7 cellular contexts compared by ENCODE assay signal in the genomic region with DNA sequence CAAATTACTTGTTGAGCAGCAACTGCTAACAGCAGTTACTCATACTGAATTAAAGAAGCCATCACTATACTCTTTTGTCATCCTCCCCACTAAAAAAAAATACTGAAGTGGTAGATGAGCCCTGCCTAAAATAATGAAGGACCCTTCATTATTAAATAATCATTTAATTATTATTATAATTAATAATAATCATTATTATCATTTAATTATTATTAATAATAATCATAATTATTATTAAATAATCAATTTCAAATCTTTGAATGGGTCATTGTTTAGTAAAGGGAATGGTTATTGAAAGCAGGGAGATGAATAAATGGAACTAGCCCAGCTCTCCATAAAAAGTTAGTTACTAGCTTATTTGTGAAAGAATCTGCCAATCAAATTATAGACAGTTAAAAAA.
"Had no signal": no experiment of that assay in that cellular context is flagged by ENCODE, and none has a peak within 500 bp of the region (broad histone marks: within the 10 kb centered on the region; RNA-seq: fewer than 3 reads in every experiment).

No MANE protein-coding gene starts in this region.

- DNase-seq: IMR-90, KBM-7 had no signal

- H3K4me3 ChIP-seq: K562 had no signal

- H3K36me3 Mint-ChIP-seq: IgD-negative memory B cell had no signal

- H3K4me1 Mint-ChIP-seq: IgD-negative memory B cell had no signal

- H3K27ac ChIP-seq: HL-60 had no signal

- H3K27me3 Mint-ChIP-seq: IgD-negative memory B cell had no signal

- H3K4me3 Mint-ChIP-seq: IgD-negative memory B cell had no signal

- FAIRE-seq: HepG2, HTR-8/SVneo, K562 had no signal

- ATAC-seq: HepG2, K562 had no signal
